ENCODE assay signal across 8 cellular contexts in the genomic region with DNA sequence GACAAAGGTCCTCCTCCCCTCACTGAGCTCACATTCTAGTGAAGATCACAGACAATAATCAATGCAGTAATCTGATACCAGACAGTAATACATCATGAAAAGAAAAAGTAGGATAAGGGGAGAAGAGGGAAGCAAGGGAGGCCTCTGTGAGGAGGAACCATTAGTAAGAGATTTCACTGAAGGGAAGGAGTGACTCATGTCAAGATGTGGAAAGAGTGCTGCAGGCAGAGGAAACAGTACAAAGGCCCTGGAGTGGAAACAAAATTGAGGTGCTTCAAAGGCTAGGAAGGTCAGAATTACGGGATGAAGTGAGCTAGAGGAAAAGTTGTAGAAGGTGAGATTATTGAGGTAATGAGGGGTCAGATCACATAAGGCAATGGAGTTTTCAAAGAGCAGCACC. TPM values are rescaled to one million over a fixed set of nuclear protein-coding genes. Genes with fewer than 3 reads are reported as not detected.
A peak's percentile ranks its signal among the peaks of the same experiment; 100 is the strongest.
DNase-seq lines count a peak whose midpoint lies in the region; ATAC-seq and TF ChIP-seq lines count a peak whose summit lies in the region.

No MANE protein-coding gene starts in this region.

- H3K27me3 ChIP-seq in IMR-90 (ENCODE audit: control insufficient read depth, insufficient read depth, low read length) = peaks cover 10% of the 10 kb centered on the region

- intact Hi-C loops in IMR-90 (cut with micrococcal nuclease) = no loop called here

- no peak overlapping the region for H2BK120ac ChIP-seq in IMR-90 (ENCODE audit: low read depth, low read length)

- POLR2A ChIA-PET in IMR-90 (lab: Charles Lee; ENCODE audit: unreplicated experiment) = no interaction called here

- H3K4me1 ChIP-seq in IMR-90 (ENCODE audit: control insufficient read depth, insufficient read depth, low read length) = no peaks in the 10 kb centered on the region

- H3K79me1 ChIP-seq in IMR-90 (ENCODE audit: low read depth in 1 of 2, low read length in 2 of 2) = no peaks in the 10 kb centered on the region

- BruUV-seq in IMR-90 (replicated peaks; lab: Mats Ljungman, UMichigan) = no TSS peak

- peak overlapping the region; percentile 53 for H3K4me3 Mint-ChIP-seq in activated T-helper 17 cell treated with anti-CD3 and anti-CD28 coated beads, Interleukin-2, amount 50 U/mL, for 72 hours

- H2BK15ac ChIP-seq in IMR-90 (ENCODE audit: low read depth, low read length) = no peak overlapping the region

- no peak overlapping the region for H2BK5ac ChIP-seq in IMR-90 (ENCODE audit: low read depth, low read length, poor library complexity, severe bottlenecking)

- ATAC-seq in IMR-90 (ENCODE audit: low read depth) = peak; percentile 82
- peak; percentile 65 for ATAC-seq in activated T-helper 17 cell treated with anti-CD3 and anti-CD28 coated beads, Interleukin-2, amount 50 U/mL, for 72 hours (replicated peaks)
- ATAC-seq in HG03045 (IDR thresholded peaks at IDR 0.05; ENCODE audit: unreplicated experiment) = no peak
- no peak for ATAC-seq in HG03135 (IDR thresholded peaks at IDR 0.05; ENCODE audit: unreplicated experiment)
- ATAC-seq in GM21576 (IDR thresholded peaks at IDR 0.05; ENCODE audit: unreplicated experiment) = no peak
- ATAC-seq in HG02852 (IDR thresholded peaks at IDR 0.05; ENCODE audit: unreplicated experiment) = no peak

- no peaks in the 10 kb centered on the region for H3K36me3 ChIP-seq in IMR-90 (ENCODE audit: control insufficient read depth, insufficient read depth, low read length)

- no peak overlapping the region for H2AK5ac ChIP-seq in IMR-90 (ENCODE audit: low read depth, low read length)

- TF ChIP-seq RAD21 in IMR-90 (IDR thresholded peaks at IDR 0.05; ENCODE audit: low read length) = no peak

- H4K91ac ChIP-seq in IMR-90 (ENCODE audit: insufficient read depth, low read depth, low read length) = no peak overlapping the region

- no peaks in the 10 kb centered on the region for H4K20me1 ChIP-seq in IMR-90 (ENCODE audit: insufficient read depth, low read length)

- no peak overlapping the region for H2BK20ac ChIP-seq in IMR-90 (ENCODE audit: low read depth, low read length)

- 56 to 100% methylated on average over 1 of the region's 1 CpG for WGBS in IMR-90 (ENCODE audit: extremely low coverage in 2 of 2, insufficient read length in 1 of 2), 2 experiments

- no peak overlapping the region for H3K56ac ChIP-seq in IMR-90 (ENCODE audit: extremely low read depth, insufficient read depth, low read length)

- H3K9me1 ChIP-seq in IMR-90 (ENCODE audit: insufficient read depth, low read length) = no peaks in the 10 kb centered on the region

- H3K9me3 Mint-ChIP-seq in activated T-helper 17 cell treated with anti-CD3 and anti-CD28 coated beads, Interleukin-2, amount 50 U/mL, for 72 hours = no peaks in the 10 kb centered on the region

- no peak overlapping the region for H2AK9ac ChIP-seq in IMR-90 (replicated peaks; ENCODE audit: low read depth, low read length, poor library complexity)

- peaks cover 80% of the 10 kb centered on the region for H3K36me3 Mint-ChIP-seq in activated T-helper 17 cell treated with anti-CD3 and anti-CD28 coated beads, Interleukin-2, amount 50 U/mL, for 72 hours (ENCODE audit: low read depth)

- H4K8ac ChIP-seq in IMR-90 (ENCODE audit: low read depth in 2 of 2, low read length in 2 of 2) = no peak overlapping the region

- CTCF ChIA-PET in IMR-90 (lab: Yijun Ruan, JAX) = no interaction called here

- DNase-seq in Ammon's horn (ENCODE audit: low spot score) (peak; percentile 35), IMR-90 (peak; percentile 50), kidney tubule cell (ENCODE audit: low spot score) (peak; percentile 63)

- H3K9ac ChIP-seq in IMR-90 (ENCODE audit: low read depth, low read length) = no peak overlapping the region

- peaks cover 55% of the 10 kb centered on the region for H3K4me1 Mint-ChIP-seq in activated T-helper 17 cell treated with anti-CD3 and anti-CD28 coated beads, Interleukin-2, amount 50 U/mL, for 72 hours

- no peak for TF ChIP-seq POLR2A in IMR-90 (IDR thresholded peaks at IDR 0.05; ENCODE audit: low read depth, low read length)

- H3K18ac ChIP-seq in IMR-90 (ENCODE audit: low read depth, low read length) = no peak overlapping the region

- no peaks in the 10 kb centered on the region for H3K9me3 ChIP-seq in IMR-90 (ENCODE audit: control insufficient read depth, insufficient read depth, low read length)

- no peak overlapping the region for H4K5ac ChIP-seq in IMR-90 (ENCODE audit: low read depth, low read length)

- no peaks in the 10 kb centered on the region for H3K27me3 Mint-ChIP-seq in activated T-helper 17 cell treated with anti-CD3 and anti-CD28 coated beads, Interleukin-2, amount 50 U/mL, for 72 hours

- no peak overlapping the region for H3K27ac ChIP-seq in IMR-90 (ENCODE audit: insufficient read depth, low read length)

- no peak for TF ChIP-seq CTCF in IMR-90 (conservative IDR thresholded peaks at IDR 0.05; ENCODE audit: low read depth, low read length)

- no peak overlapping the region for H3K14ac ChIP-seq in IMR-90 (replicated peaks; ENCODE audit: low read depth, low read length)

- dilution Hi-C loops in IMR-90 (cut with HindIII; ENCODE audit: low sequenced_read_pairs, unreplicated experiment) = no loop called here

- no peak overlapping the region for H3K4me2 ChIP-seq in IMR-90 (ENCODE audit: low read depth, low read length)

- no peak overlapping the region for H3K4me3 ChIP-seq in IMR-90 (ENCODE audit: insufficient read depth, low read depth, low read length)

- in situ Hi-C loops in IMR-90 (cut with MboI; ENCODE audit: low sequenced_read_pairs) = no loop called here

- peak overlapping the region; percentile 59 for H3K27ac Mint-ChIP-seq in activated T-helper 17 cell treated with anti-CD3 and anti-CD28 coated beads, Interleukin-2, amount 50 U/mL, for 72 hours

- H2AFZ ChIP-seq in IMR-90 (replicated peaks; ENCODE audit: low read length, poor library complexity) = no peak overlapping the region

- no peak overlapping the region for H3K23ac ChIP-seq in IMR-90 (ENCODE audit: low read depth, low read length)

- no peak overlapping the region for H3K4ac ChIP-seq in IMR-90 (ENCODE audit: low read depth, low read length)

TF ChIP-seq in IMR-90, 13 proteins besides CTCF, POLR2A, EP300 and RAD21:
- TF ChIP-seq BHLHE40 (IDR thresholded peaks at IDR 0.05; ENCODE audit: low read depth, low read length) (no peak), CEBPB (IDR thresholded peaks at IDR 0.05; ENCODE audit: low read depth, low read length) (0 out of 2 replicates have a peak, but pooled peaks have one; percentile 15)

RNA-seq across cellular contexts. Expression of a gene that starts 38.1 kb away (rescaled TPM):
- 35.7 and 56.1 TPM in 2 replicates for total RNA-seq in IMR-90 (2012; rRNA removed)
- 22.0 and 28.6 TPM in 2 replicates for polyA plus RNA-seq in IMR-90 (2012; rRNA removed)
- 4.0 and 5.5 TPM in 2 replicates for polyA plus RNA-seq in IMR-90 (2012; cell fraction: cytosol; rRNA removed)
- polyA plus RNA-seq in IMR-90 (2012; cell fraction: nucleus; rRNA removed; ENCODE audit: low replicate concordance) = 1.3 and 17.0 TPM in 2 replicates
- 10 to 100 TPM; 31.6 to 31.9 TPM for total RNA-seq in activated T-helper 17 cell treated with anti-CD3 and anti-CD28 coated beads, Interleukin-2, amount 50 U/mL, for 72 hours

RNA-seq across cellular contexts. Expression of a gene that starts 39.5 kb away (rescaled TPM):
- not detected in 2 replicates for total RNA-seq in IMR-90 (2012; rRNA removed)
- polyA plus RNA-seq in IMR-90 (2012; rRNA removed) = not detected in 2 replicates
- not detected in 2 replicates for polyA plus RNA-seq in IMR-90 (2012; cell fraction: cytosol; rRNA removed)
- polyA plus RNA-seq in IMR-90 (2012; cell fraction: nucleus; rRNA removed; ENCODE audit: low replicate concordance) = not detected in 2 replicates
- total RNA-seq in activated T-helper 17 cell treated with anti-CD3 and anti-CD28 coated beads, Interleukin-2, amount 50 U/mL, for 72 hours = 10 to 100 TPM; 52.9 to 58.4 TPM

Comparison
In these comparisons a context has a peak if more than half of its experiments do, and no peak if none do; other contexts are left out.
1. ATAC-seq: peak in IMR-90 (single experiment) and activated T-helper 17 cell treated with anti-CD3 and anti-CD28 coated beads, Interleukin-2, amount 50 U/mL, for 72 hours (single experiment); none in HG03045 (single experiment), HG03135 (single experiment), GM21576 (single experiment) and HG02852 (single experiment).
2. RNA of a gene that starts 39.5 kb away (total RNA-seq): 52.9 to 58.4 TPM in activated T-helper 17 cell treated with anti-CD3 and anti-CD28 coated beads, Interleukin-2, amount 50 U/mL, for 72 hours; not detected in IMR-90; every median in the first group is over 10 times any median in the second.
3. Peak in every context shown above with its lines, with median percentiles within 50 percentile points of each other: DNase-seq.